13 cellular contexts compared by ENCODE assay signal in the genomic region with DNA sequence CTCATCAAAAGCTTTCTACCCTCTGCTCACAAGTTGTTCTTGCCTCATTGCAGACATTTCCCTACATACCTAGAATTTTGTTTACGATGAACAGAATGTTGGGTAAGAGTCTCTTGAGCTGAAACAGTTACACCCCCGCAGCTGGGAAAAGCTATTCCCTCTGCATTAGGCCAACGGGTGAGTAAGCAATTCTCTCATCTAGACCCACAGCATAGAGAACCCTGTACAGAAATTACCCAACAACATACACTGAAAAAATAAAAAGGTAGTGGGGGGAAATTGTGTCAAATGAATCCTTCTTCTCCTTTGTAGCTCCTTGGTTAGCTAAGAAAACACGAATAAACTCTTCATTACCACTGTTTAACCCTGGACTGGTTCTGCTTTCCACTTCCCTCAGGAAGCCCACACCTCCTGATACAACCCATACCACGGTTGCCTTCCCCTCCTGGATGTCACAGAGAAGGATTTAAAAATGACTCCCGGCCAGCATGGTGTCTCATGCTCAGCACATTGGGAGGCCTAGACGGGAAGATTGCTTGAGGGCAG.
DNase-seq lines count a peak whose midpoint lies in the region; ATAC-seq, FAIRE-seq and TF ChIP-seq lines count a peak whose summit lies in the region.
"Had no signal": no experiment of that assay in that cellular context is flagged by ENCODE, and none has a peak within 500 bp of the region (broad histone marks: within the 10 kb centered on the region; RNA-seq: fewer than 3 reads in every experiment).

No MANE protein-coding gene starts in this region.

- H3K27me3 ChIP-seq in IMR-90 (ENCODE audit: control insufficient read depth, insufficient read depth, low read length) (no peaks in the 10 kb centered on the region), lower lobe of right lung (ENCODE audit: low read depth) (no peaks in the 10 kb centered on the region), stomach (no peaks in the 10 kb centered on the region)
- H3K27me3 ChIP-seq: esophagus muscularis mucosa had no signal

- H4K20me1 ChIP-seq in IMR-90 (ENCODE audit: insufficient read depth, low read length), result 0 out of 2 replicates have a peak, but pooled peaks cover 3% of the 10 kb centered on the region

- peak overlapping the region; percentile 74 for H2AK5ac ChIP-seq in IMR-90 (ENCODE audit: low read depth, low read length)

- TF ChIP-seq CTCF in IMR-90 (conservative IDR thresholded peaks at IDR 0.05; ENCODE audit: low read depth, low read length), result no peak
- no peak for TF ChIP-seq CTCF in lower lobe of right lung (IDR thresholded peaks at IDR 0.05)
- no peak for TF ChIP-seq CTCF in stomach (IDR thresholded peaks at IDR 0.05)

- peak; percentile 73 for DNase-seq in AG08396 (ENCODE audit: low spot score)
- DNase-seq in IMR-90, result peak; percentile 98
- peak; percentile 30 for DNase-seq in astrocyte of the hippocampus (ENCODE audit: low read depth, low spot score)
- no peak for DNase-seq in lower lobe of right lung
- no peak for DNase-seq in GM12892 (ENCODE audit: insufficient read length)
- DNase-seq in cerebellum (ENCODE audit: low spot score), result no peak
- no peak for DNase-seq in stomach
- DNase-seq: amniotic stem cell, COR-L47, NCI-H774 had no signal

- CTCF ChIA-PET in IMR-90 (lab: Yijun Ruan, JAX), result interaction anchor here (0.8 to 1.6 kb wide), 3 partner anchors 14 to 25 kb away, joined by 3 to 4 read pairs (median 4); no protein-coding TSS in a partner anchor

- H3K9ac ChIP-seq in IMR-90 (ENCODE audit: low read depth, low read length), result peak overlapping the region; percentile 5; the same call in 1 of the 2 replicates

- intact Hi-C loops in IMR-90 (cut with micrococcal nuclease), result no loop called here
- intact Hi-C loops in lower lobe of right lung (cut with DNase I), result no loop called here
- intact Hi-C loops in stomach (cut with DNase I; ENCODE audit: low total_unique reads), result loop anchor here (10.0 kb wide), 1 partner anchor 250 kb away; no protein-coding TSS in a partner anchor

- no peak overlapping the region for H2AK9ac ChIP-seq in IMR-90 (replicated peaks; ENCODE audit: low read depth, low read length, poor library complexity)

- H3K18ac ChIP-seq in IMR-90 (ENCODE audit: low read depth, low read length), result peak overlapping the region; percentile 53

- peak overlapping the region; percentile 63; the same call in 2 of the 3 replicates for H2BK15ac ChIP-seq in IMR-90 (ENCODE audit: low read depth, low read length)

- H3K79me1 ChIP-seq in IMR-90 (ENCODE audit: low read depth in 1 of 2, low read length in 2 of 2), result no peaks in the 10 kb centered on the region

- peak overlapping the region; percentile 75; the same call in 1 of the 2 replicates for H3K4ac ChIP-seq in IMR-90 (ENCODE audit: low read depth, low read length)

- BruUV-seq in IMR-90 (replicated peaks; lab: Mats Ljungman, UMichigan), result no TSS peak

- TF ChIP-seq EP300 in stomach (IDR thresholded peaks at IDR 0.05), result no peak

- H3K4me2 ChIP-seq in IMR-90 (ENCODE audit: low read depth, low read length), result peak overlapping the region; percentile 54

- no CpG with 5 or more reads among the region's 7 CpGs for WGBS in IMR-90 (ENCODE audit: extremely low coverage in 2 of 2, insufficient read length in 1 of 2), 2 experiments
- 40 to 66% (median 65%) methylated on average over 7 of the region's 7 CpGs for WGBS in stomach, 5 donors

- peak overlapping the region; percentile 66 for H2BK120ac ChIP-seq in IMR-90 (ENCODE audit: low read depth, low read length)

- POLR2A ChIA-PET in IMR-90 (lab: Charles Lee; ENCODE audit: unreplicated experiment), result no interaction called here

- dilution Hi-C loops in IMR-90 (cut with HindIII; ENCODE audit: low sequenced_read_pairs, unreplicated experiment), result no loop called here

- 0 out of 2 replicates have a peak, but pooled peaks cover 2% of the 10 kb centered on the region for H3K36me3 ChIP-seq in IMR-90 (ENCODE audit: control insufficient read depth, insufficient read depth, low read length)
- no peaks in the 10 kb centered on the region for H3K36me3 ChIP-seq in lower lobe of right lung
- no peaks in the 10 kb centered on the region for H3K36me3 ChIP-seq in stomach
- H3K36me3 ChIP-seq: esophagus muscularis mucosa, HAP-1 had no signal

- no peak for TF ChIP-seq POLR2A in IMR-90 (IDR thresholded peaks at IDR 0.05; ENCODE audit: low read depth, low read length)
- TF ChIP-seq POLR2A in GM12892 (IDR thresholded peaks at IDR 0.05; ENCODE audit: low read depth, low read length), result no peak
- no peak for TF ChIP-seq POLR2A in stomach (IDR thresholded peaks at IDR 0.05)

- ATAC-seq in IMR-90 (ENCODE audit: low read depth), result peak; percentile 95
- peak; percentile 78 to 86 for ATAC-seq in lower lobe of right lung
- ATAC-seq in HG02981 (IDR thresholded peaks at IDR 0.05; ENCODE audit: unreplicated experiment), result no peak

- no peak for TF ChIP-seq RAD21 in IMR-90 (IDR thresholded peaks at IDR 0.05; ENCODE audit: low read length)

- H3K9me1 ChIP-seq in IMR-90 (ENCODE audit: insufficient read depth, low read length), result peaks cover 5% of the 10 kb centered on the region

- peak overlapping the region; percentile 56 for H4K5ac ChIP-seq in IMR-90 (ENCODE audit: low read depth, low read length)

- peak overlapping the region in 1 of 2 experiments; percentile 77; a peak in 2 of 4 replicates for H4K8ac ChIP-seq in IMR-90 (ENCODE audit: low read depth in 2 of 2, low read length in 2 of 2)

- peak overlapping the region; percentile 89 for H3K27ac ChIP-seq in IMR-90 (ENCODE audit: insufficient read depth, low read length)
- peak overlapping the region; percentile 9 for H3K27ac ChIP-seq in lower lobe of right lung
- H3K27ac ChIP-seq in stomach, result peak overlapping the region in 2 of 5 donors; percentile 42 to 46
- H3K27ac ChIP-seq: esophagus muscularis mucosa had no signal

- peak overlapping the region; percentile 48 for H3K14ac ChIP-seq in IMR-90 (replicated peaks; ENCODE audit: low read depth, low read length)

- peak overlapping the region; percentile 76 for H4K91ac ChIP-seq in IMR-90 (ENCODE audit: insufficient read depth, low read depth, low read length)

- H3K4me1 ChIP-seq in IMR-90 (ENCODE audit: control insufficient read depth, insufficient read depth, low read length) (peaks cover 10% of the 10 kb centered on the region), lower lobe of right lung (peaks cover 24% of the 10 kb centered on the region), stomach (peaks cover 0 to 10% (median 3%) of the 10 kb centered on the region in 4 donors)
- H3K4me1 ChIP-seq: esophagus muscularis mucosa, HAP-1 had no signal

- H2BK20ac ChIP-seq in IMR-90 (ENCODE audit: low read depth, low read length), result peak overlapping the region; percentile 15; the same call in 1 of the 2 replicates

- in situ Hi-C loops in IMR-90 (cut with MboI; ENCODE audit: low sequenced_read_pairs), result loop anchor here (25.0 kb wide), 1 partner anchor 427 kb away; a partner anchor contains a TSS

- FAIRE-seq in GM12892 (lab: Jason Lieb, UNC), result no peak

- H3K56ac ChIP-seq in IMR-90 (ENCODE audit: extremely low read depth, insufficient read depth, low read length), result peak overlapping the region; percentile 40; the same call in 1 of the 2 replicates

- no peak overlapping the region for H3K4me3 ChIP-seq in IMR-90 (ENCODE audit: insufficient read depth, low read depth, low read length)
- H3K4me3 ChIP-seq in lower lobe of right lung, result no peak overlapping the region
- H3K4me3 ChIP-seq in stomach, result no peak overlapping the region
- H3K4me3 ChIP-seq: esophagus muscularis mucosa, HAP-1 had no signal

- H2AFZ ChIP-seq in IMR-90 (replicated peaks; ENCODE audit: low read length, poor library complexity), result no peak overlapping the region

- H3K23ac ChIP-seq in IMR-90 (ENCODE audit: low read depth, low read length), result no peak overlapping the region

- H2BK5ac ChIP-seq in IMR-90 (ENCODE audit: low read depth, low read length, poor library complexity, severe bottlenecking), result peak overlapping the region; percentile 94

- no peaks in the 10 kb centered on the region for H3K9me3 ChIP-seq in IMR-90 (ENCODE audit: control insufficient read depth, insufficient read depth, low read length)
- H3K9me3 ChIP-seq in lower lobe of right lung, result no peaks in the 10 kb centered on the region
- no peaks in the 10 kb centered on the region for H3K9me3 ChIP-seq in stomach
- H3K9me3 ChIP-seq: esophagus muscularis mucosa, HAP-1 had no signal

TF ChIP-seq in IMR-90, 13 proteins besides CTCF, POLR2A, EP300 and RAD21:
- TF ChIP-seq MAFK (IDR thresholded peaks at IDR 0.05; ENCODE audit: low read depth, low read length) (peak; percentile 57; the same call in 1 of the 2 replicates), RFX5 (IDR thresholded peaks at IDR 0.05; ENCODE audit: low read depth, low read length) (no peak), NFE2L2 (IDR thresholded peaks at IDR 0.05; ENCODE audit: low read depth, low read length) (peak; percentile 89), CEBPB (IDR thresholded peaks at IDR 0.05; ENCODE audit: low read depth, low read length) (peak; percentile 97)

Comparison
In these comparisons a context has a peak if more than half of its experiments do, and no peak if none do; other contexts are left out.
1. DNase-seq: peak in AG08396 (single experiment), IMR-90 (single experiment) and astrocyte of the hippocampus (single experiment); none in lower lobe of right lung (single experiment), GM12892 (single experiment), cerebellum (single experiment) and stomach (single experiment).